Comparison of ENCODE assay signal across 9 cellular contexts in genomic region chr7:38086857-38087256, GRCh38.
"Had no signal": no experiment of that assay in that cellular context is flagged by ENCODE, and none has a peak within 500 bp of the region (broad histone marks: within the 10 kb centered on the region; RNA-seq: fewer than 3 reads in every experiment).

No MANE protein-coding gene starts in this region.

- H3K27ac Mint-ChIP-seq: HFFc6 had no signal

- H3K4me3 Mint-ChIP-seq: HFFc6 had no signal

- ATAC-seq: HCT116, K562 had no signal

- DNase-seq: GM23248, GOT3, H7, HFFc6, IMR-90, KG1 had no signal

- FAIRE-seq: HTR-8/SVneo, K562 had no signal
